In the genomic region with DNA sequence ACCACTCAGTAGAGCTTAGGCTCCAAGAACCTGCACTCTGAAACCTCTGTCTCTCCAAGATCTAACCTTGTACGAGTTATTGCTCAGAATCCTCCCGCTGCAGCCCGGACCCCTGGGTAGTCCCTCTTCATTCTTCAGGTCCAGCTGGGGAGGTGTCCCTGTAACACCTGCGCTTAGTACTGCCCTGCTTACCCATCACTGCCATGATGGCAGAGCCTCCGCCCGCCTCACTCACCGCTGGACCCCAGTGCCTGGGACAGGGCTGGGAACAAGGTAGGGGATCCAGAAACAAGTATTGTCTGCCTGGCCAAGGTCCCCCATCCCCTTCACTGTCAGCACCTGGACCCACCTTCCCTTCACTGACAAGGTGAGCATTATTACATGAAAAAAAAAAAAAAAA, we compare ENCODE assay signal across 20 cellular contexts. TPM values are rescaled to one million over a fixed set of nuclear protein-coding genes. Genes with fewer than 3 reads are reported as not detected.
DNase-seq lines count a peak whose midpoint lies in the region; FAIRE-seq and TF ChIP-seq lines count a peak whose summit lies in the region.
"Had no signal": no experiment of that assay in that cellular context is flagged by ENCODE, and none has a peak within 500 bp of the region (broad histone marks: within the 10 kb centered on the region; RNA-seq: fewer than 3 reads in every experiment).

No MANE protein-coding gene starts in this region.

- H2BK12ac ChIP-seq in neuronal stem cell (ENCODE audit: low read length) = no peak overlapping the region

- H3K4me3 ChIP-seq in kidney (ENCODE audit: low read length in 2 of 2) (no peak overlapping the region), neuronal stem cell (ENCODE audit: low read length in 2 of 2) (peak overlapping the region in 1 of 2 donors; percentile 8)
- H3K4me3 ChIP-seq: A549 had no signal

- no peak overlapping the region for H3K23ac ChIP-seq in neuronal stem cell (ENCODE audit: low read depth, low read length, poor library complexity)

- peak overlapping the region; percentile 47 for H3K14ac ChIP-seq in neuronal stem cell (ENCODE audit: low read length)

- H3K4ac ChIP-seq in neuronal stem cell (ENCODE audit: low read length) = no peak overlapping the region

- no peak overlapping the region for H2BK5ac ChIP-seq in neuronal stem cell (ENCODE audit: low read length)

- H3K4me2 ChIP-seq in neuronal stem cell (ENCODE audit: insufficient read depth, low read length, poor library complexity, severe bottlenecking) = no peak overlapping the region
- H3K4me2 ChIP-seq: A549 had no signal

- no peak overlapping the region for H4K8ac ChIP-seq in neuronal stem cell (ENCODE audit: low read depth, low read length)

- H2BK15ac ChIP-seq in neuronal stem cell (ENCODE audit: low read length) = peak overlapping the region; percentile 44

- no peaks in the 10 kb centered on the region for H3K4me1 ChIP-seq in kidney (ENCODE audit: control insufficient read depth in 1 of 2, insufficient read depth in 1 of 2, low read depth in 1 of 2, low read length in 2 of 2)
- peaks cover 10 to 18% of the 10 kb centered on the region in 2 donors for H3K4me1 ChIP-seq in neuronal stem cell (ENCODE audit: control insufficient read depth in 2 of 2, insufficient read depth in 1 of 2, low read depth in 1 of 2, low read length in 2 of 2)
- H3K4me1 ChIP-seq: A549 had no signal

- FAIRE-seq in kidney (lab: Jason Lieb, UNC) = no peak
- FAIRE-seq: A549, GM12892, GM18507 had no signal

- no CpG with 5 or more reads among the region's 7 CpGs for WGBS in neuronal stem cell (ENCODE audit: extremely low coverage in 2 of 2, insufficient read length in 2 of 2, insufficient replicate concordance in 1 of 2), 2 donors

- H2AK5ac ChIP-seq in neuronal stem cell (ENCODE audit: low read depth, low read length) = no peak overlapping the region

- peak; percentile 45 for DNase-seq in activated CD8-positive, alpha-beta memory T cell treated with anti-CD3 and anti-CD28 coated beads for 24 hours
- no peak for DNase-seq in activated CD8-positive, alpha-beta memory T cell treated with anti-CD3 and anti-CD28 coated beads, Interleukin-2, amount 50 U/mL, for 4 hours
- DNase-seq in kidney (peak; percentile 46), neuronal stem cell (ENCODE audit: low spot score) (no peak), NCI-H1092 (lab: John Stamatoyannopoulos, UW) (no peak), RKO (ENCODE audit: low spot score) (no peak)
- no peak for DNase-seq in stimulated activated CD4-positive, alpha-beta T cell treated with anti-CD3 and anti-CD28 coated beads, Interleukin-1b, Interleukin-23, amount 100 ng/mL, for 48 hours
- DNase-seq: AML-193; CD4-positive, alpha-beta T cell; DMS153; DMS79; GDM1; GOT3; HFFc6; IMR-90 had no signal

- H3K9me3 ChIP-seq in kidney (ENCODE audit: control insufficient read depth in 1 of 2, low read length in 2 of 2) = peaks cover 0 to 9% of the 10 kb centered on the region in 2 donors
- H3K9me3 ChIP-seq in neuronal stem cell (replicated peaks in 1 of 2; ENCODE audit: control insufficient read depth in 2 of 2, insufficient read depth in 1 of 2, low read depth in 1 of 2, low read length in 2 of 2) = peaks cover 9 to 16% of the 10 kb centered on the region in 2 donors

- H3K18ac ChIP-seq in neuronal stem cell (ENCODE audit: low read length) = peak overlapping the region; percentile 33

- H3K27ac ChIP-seq in kidney (ENCODE audit: low read depth in 2 of 2, low read length in 2 of 2) (no peak overlapping the region), neuronal stem cell (replicated peaks; ENCODE audit: low read length) (no peak overlapping the region)
- H3K27ac ChIP-seq: 22Rv1, A549, C4-2B had no signal

- H2BK120ac ChIP-seq in neuronal stem cell (ENCODE audit: low read depth, low read length) = no peak overlapping the region

- H4K91ac ChIP-seq in neuronal stem cell (ENCODE audit: low read depth, low read length, poor library complexity) = peak overlapping the region; percentile 86

- no peak for TF ChIP-seq CTCF in kidney (IDR thresholded peaks at IDR 0.05; ENCODE audit: borderline replicate concordance, extremely low read depth, insufficient read depth)

- no peak overlapping the region for H3K9ac ChIP-seq in kidney (ENCODE audit: low read length in 2 of 2)
- H3K9ac ChIP-seq in neuronal stem cell (ENCODE audit: low read depth, low read length, poor library complexity) = no peak overlapping the region

- intact Hi-C loops in kidney (cut with DNase I) = no loop called here

- no peaks in the 10 kb centered on the region for H3K79me1 ChIP-seq in neuronal stem cell (ENCODE audit: low read depth, low read length)

- H3K36me3 ChIP-seq in kidney (ENCODE audit: control insufficient read depth in 1 of 2, insufficient read depth in 2 of 2, low read length in 2 of 2) (no peaks in the 10 kb centered on the region), neuronal stem cell (replicated peaks in 1 of 2; ENCODE audit: control insufficient read depth in 2 of 2, insufficient read depth in 2 of 2, low read length in 2 of 2) (no peaks in the 10 kb centered on the region)

- no peaks in the 10 kb centered on the region for H3K27me3 ChIP-seq in neuronal stem cell (ENCODE audit: control insufficient read depth in 3 of 3, insufficient read depth in 3 of 3, low read depth in 1 of 3, low read length in 3 of 3)

- H2AFZ ChIP-seq in neuronal stem cell (ENCODE audit: low read length) = no peak overlapping the region

RNA-seq across cellular contexts. Expression of gene THAP12, which starts 50.3 kb away (rescaled TPM):
- 39.3 TPM for total RNA-seq in kidney
- 19.5 TPM for polyA plus RNA-seq in kidney (ENCODE audit: insufficient read depth, low read depth, low replicate concordance)
- polyA plus RNA-seq in neuronal stem cell (2013, experiment 1 of 2) = 48.7 TPM
- polyA plus RNA-seq in neuronal stem cell (2013, experiment 2 of 2) = 47.2 TPM

RNA-seq across cellular contexts. Expression of gene GVQW3, which starts 50.5 kb away (rescaled TPM):
- 3.4 TPM for total RNA-seq in kidney
- polyA plus RNA-seq in kidney (ENCODE audit: insufficient read depth, low read depth, low replicate concordance) = 1.4 TPM
- 8.2 TPM for polyA plus RNA-seq in neuronal stem cell (2013, experiment 1 of 2)
- polyA plus RNA-seq in neuronal stem cell (2013, experiment 2 of 2) = 9.1 TPM

Comparison
In these comparisons a context has a peak if more than half of its experiments do, and no peak if none do; other contexts are left out.
1. DNase-seq: peak in activated CD8-positive, alpha-beta memory T cell treated with anti-CD3 and anti-CD28 coated beads for 24 hours (single experiment) and kidney (single experiment); none in activated CD8-positive, alpha-beta memory T cell treated with anti-CD3 and anti-CD28 coated beads, Interleukin-2, amount 50 U/mL, for 4 hours (single experiment), neuronal stem cell (single experiment), NCI-H1092 (single experiment), stimulated activated CD4-positive, alpha-beta T cell treated with anti-CD3 and anti-CD28 coated beads, Interleukin-1b, Interleukin-23, amount 100 ng/mL, for 48 hours (single experiment) and RKO (single experiment).